1 cellular context compared by ENCODE assay signal in the genomic region with DNA sequence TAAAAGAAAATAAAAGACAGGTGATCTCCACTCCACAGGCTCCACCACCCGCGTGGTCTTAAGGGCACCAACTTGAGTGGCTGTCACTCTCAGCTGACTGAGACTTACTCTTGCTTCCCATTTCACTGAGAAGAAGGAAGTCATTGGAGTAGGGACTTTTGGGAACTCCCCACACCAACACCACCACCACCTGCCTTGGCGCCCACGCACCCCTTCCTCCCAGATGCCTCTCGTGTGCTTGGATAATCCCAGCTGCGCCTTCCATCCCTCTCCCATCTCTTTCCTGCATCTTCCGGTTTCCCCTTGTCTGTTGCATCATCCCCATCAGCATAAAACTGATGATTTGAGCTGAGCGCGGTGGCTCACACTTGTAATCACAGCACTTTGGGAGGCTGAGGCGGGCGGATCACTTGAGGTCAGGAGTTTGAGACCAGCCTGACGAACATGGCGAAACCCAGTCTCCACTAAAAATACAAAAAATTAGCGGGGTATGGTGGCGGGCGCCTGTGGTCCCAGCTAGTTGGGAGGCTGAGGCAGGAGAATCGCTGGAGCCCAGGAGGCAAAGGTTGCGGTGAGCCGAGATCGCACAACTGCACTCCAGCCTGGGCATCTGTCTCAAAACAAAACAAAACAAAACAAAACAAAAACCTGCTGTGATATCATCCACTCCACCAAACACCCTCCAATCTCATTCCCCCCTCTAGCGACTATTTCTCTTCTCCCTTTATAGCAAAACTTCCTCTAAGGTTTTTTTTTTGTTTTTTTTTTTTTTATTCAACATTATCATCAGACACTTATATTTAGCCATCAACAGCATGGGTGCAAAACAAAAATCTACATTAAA.
TF ChIP-seq lines count a peak whose summit lies in the region.

No MANE protein-coding gene starts in this region.

TF ChIP-seq in H1, 55 proteins besides CTCF, POLR2A, EP300 and RAD21:
- TF ChIP-seq ASH2L (IDR thresholded peaks at IDR 0.05; ENCODE audit: low read length), result no peak
- no peak for TF ChIP-seq SRF (IDR thresholded peaks at IDR 0.05; ENCODE audit: low read depth, low read length)
- no peak for TF ChIP-seq CBX8 (IDR thresholded peaks at IDR 0.05; ENCODE audit: borderline replicate concordance, low read depth, low read length)
- TF ChIP-seq CHD2 (IDR thresholded peaks at IDR 0.05; ENCODE audit: low read length), result no peak
- no peak for TF ChIP-seq TCF12 (IDR thresholded peaks at IDR 0.05; ENCODE audit: low read depth, low read length)
- TF ChIP-seq ZNF274 (IDR thresholded peaks at IDR 0.05; ENCODE audit: borderline replicate concordance, extremely low read depth, low read length), result no peak
- TF ChIP-seq CREB1 (IDR thresholded peaks at IDR 0.05), result no peak
- no peak for TF ChIP-seq NANOG (IDR thresholded peaks at IDR 0.05; ENCODE audit: insufficient read depth, low read depth, low read length, poor library complexity, severe bottlenecking)
- TF ChIP-seq EZH2 (IDR thresholded peaks at IDR 0.05; ENCODE audit: low read depth, low read length, severe bottlenecking), result no peak
- TF ChIP-seq RFX5 (IDR thresholded peaks at IDR 0.05; ENCODE audit: borderline replicate concordance, low read depth, low read length), result no peak
- no peak for TF ChIP-seq SIN3A (conservative IDR thresholded peaks at IDR 0.05 in 1 of 2, IDR thresholded peaks at IDR 0.05 in 1 of 2; ENCODE audit: low read depth in 1 of 2, low read length in 2 of 2)
- TF ChIP-seq BACH1 (IDR thresholded peaks at IDR 0.05; ENCODE audit: low read length), result no peak
- no peak for TF ChIP-seq SP1 (IDR thresholded peaks at IDR 0.05; ENCODE audit: low read depth, low read length)
- TF ChIP-seq PHF8 (conservative IDR thresholded peaks at IDR 0.05; ENCODE audit: low read depth, low read length), result no peak
- no peak for TF ChIP-seq RBBP5 (IDR thresholded peaks at IDR 0.05; ENCODE audit: borderline replicate concordance, low read depth, low read length)
- TF ChIP-seq YY1 (IDR thresholded peaks at IDR 0.05; ENCODE audit: low read depth, low read length), result no peak
